1 cellular context compared by ENCODE assay signal in the genomic region with DNA sequence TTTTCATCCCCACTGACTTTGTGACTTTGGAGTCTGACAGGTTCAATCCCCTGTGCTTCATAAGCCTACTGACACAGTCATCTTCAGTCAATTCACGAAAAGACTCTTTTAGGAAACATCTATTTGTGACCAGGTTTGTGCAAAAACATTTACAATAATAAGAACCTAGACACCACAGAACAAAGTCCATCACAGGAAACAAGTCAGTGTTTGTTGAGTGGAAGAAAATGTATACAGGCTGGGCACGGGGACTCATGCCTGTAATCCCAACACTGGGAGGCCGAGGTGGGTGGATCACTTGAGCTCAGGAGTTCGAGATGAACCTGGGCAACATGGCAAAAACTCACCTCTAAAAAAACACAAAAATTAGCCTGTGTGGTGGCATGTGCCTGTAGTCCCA.
TF ChIP-seq lines count a peak whose summit lies in the region.

No MANE protein-coding gene starts in this region.

TF ChIP-seq in HepG2, 621 proteins besides CTCF, POLR2A, EP300 and RAD21 (continued from another document and continues in another):
- TF ChIP-seq, protein P1, sequence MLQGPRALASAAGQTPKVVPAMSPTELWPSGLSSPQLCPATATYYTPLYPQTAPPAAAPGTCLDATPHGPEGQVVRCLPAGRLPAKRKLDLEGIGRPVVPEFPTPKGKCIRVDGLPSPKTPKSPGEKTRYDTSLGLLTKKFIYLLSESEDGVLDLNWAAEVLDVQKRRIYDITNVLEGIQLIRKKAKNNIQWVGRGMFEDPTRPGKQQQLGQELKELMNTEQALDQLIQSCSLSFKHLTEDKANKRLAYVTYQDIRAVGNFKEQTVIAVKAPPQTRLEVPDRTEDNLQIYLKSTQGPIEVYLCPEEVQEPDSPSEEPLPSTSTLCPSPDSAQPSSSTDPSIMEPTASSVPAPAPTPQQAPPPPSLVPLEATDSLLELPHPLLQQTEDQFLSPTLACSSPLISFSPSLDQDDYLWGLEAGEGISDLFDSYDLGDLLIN (CRISPR knock-in tag; IDR thresholded peaks at IDR 0.05; ENCODE audit: borderline replicate concordance) = no peak
- TF ChIP-seq ZNF501 (CRISPR knock-in tag; IDR thresholded peaks at IDR 0.05) (no peak), ZNF136 (CRISPR knock-in tag; IDR thresholded peaks at IDR 0.05; ENCODE audit: low read depth) (no peak), ARID2 (CRISPR knock-in tag; IDR thresholded peaks at IDR 0.05; ENCODE audit: borderline replicate concordance) (no peak), PAF1 (CRISPR knock-in tag; IDR thresholded peaks at IDR 0.05) (no peak), MED8 (CRISPR knock-in tag; IDR thresholded peaks at IDR 0.05; ENCODE audit: insufficient replicate concordance) (no peak), DNMT3B (CRISPR knock-in tag; conservative IDR thresholded peaks at IDR 0.05) (no peak), GTF2F1 (IDR thresholded peaks at IDR 0.05; ENCODE audit: low read length) (no peak), ZNF430 (CRISPR knock-in tag; IDR thresholded peaks at IDR 0.05) (no peak), MEIS2 (CRISPR knock-in tag; IDR thresholded peaks at IDR 0.05) (no peak), AHR (CRISPR knock-in tag; IDR thresholded peaks at IDR 0.05) (no peak), ZC3H13 (CRISPR knock-in tag; IDR thresholded peaks at IDR 0.05) (no peak), ZNF451 (CRISPR knock-in tag; IDR thresholded peaks at IDR 0.05) (no peak), ARHGAP35 (CRISPR knock-in tag; IDR thresholded peaks at IDR 0.05; ENCODE audit: borderline replicate concordance) (no peak), ZBTB38 (CRISPR knock-in tag; IDR thresholded peaks at IDR 0.05) (peak; percentile 42; the same call in 1 of the 2 replicates), ZNF24 (IDR thresholded peaks at IDR 0.05) (no peak), NFATC3 (CRISPR knock-in tag; IDR thresholded peaks at IDR 0.05) (no peak), ZNF143 (CRISPR knock-in tag; IDR thresholded peaks at IDR 0.05) (no peak), ZNF296 (CRISPR knock-in tag; conservative IDR thresholded peaks at IDR 0.05) (no peak), MTA3 (CRISPR knock-in tag; IDR thresholded peaks at IDR 0.05) (no peak), ATF7-NPFF (CRISPR knock-in tag; IDR thresholded peaks at IDR 0.05; ENCODE audit: low read depth) (no peak), DMAP1 (CRISPR knock-in tag; IDR thresholded peaks at IDR 0.05) (no peak), SPEN (CRISPR knock-in tag; IDR thresholded peaks at IDR 0.05; ENCODE audit: low read depth) (peak; percentile 52; the same call in 1 of the 2 replicates)
- TF ChIP-seq, protein P2, sequence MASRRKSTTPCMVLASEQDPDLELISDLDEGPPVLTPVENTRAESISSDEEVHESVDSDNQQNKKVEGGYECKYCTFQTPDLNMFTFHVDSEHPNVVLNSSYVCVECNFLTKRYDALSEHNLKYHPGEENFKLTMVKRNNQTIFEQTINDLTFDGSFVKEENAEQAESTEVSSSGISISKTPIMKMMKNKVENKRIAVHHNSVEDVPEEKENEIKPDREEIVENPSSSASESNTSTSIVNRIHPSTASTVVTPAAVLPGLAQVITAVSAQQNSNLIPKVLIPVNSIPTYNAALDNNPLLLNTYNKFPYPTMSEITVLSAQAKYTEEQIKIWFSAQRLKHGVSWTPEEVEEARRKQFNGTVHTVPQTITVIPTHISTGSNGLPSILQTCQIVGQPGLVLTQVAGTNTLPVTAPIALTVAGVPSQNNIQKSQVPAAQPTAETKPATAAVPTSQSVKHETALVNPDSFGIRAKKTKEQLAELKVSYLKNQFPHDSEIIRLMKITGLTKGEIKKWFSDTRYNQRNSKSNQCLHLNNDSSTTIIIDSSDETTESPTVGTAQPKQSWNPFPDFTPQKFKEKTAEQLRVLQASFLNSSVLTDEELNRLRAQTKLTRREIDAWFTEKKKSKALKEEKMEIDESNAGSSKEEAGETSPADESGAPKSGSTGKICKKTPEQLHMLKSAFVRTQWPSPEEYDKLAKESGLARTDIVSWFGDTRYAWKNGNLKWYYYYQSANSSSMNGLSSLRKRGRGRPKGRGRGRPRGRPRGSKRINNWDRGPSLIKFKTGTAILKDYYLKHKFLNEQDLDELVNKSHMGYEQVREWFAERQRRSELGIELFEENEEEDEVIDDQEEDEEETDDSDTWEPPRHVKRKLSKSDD (CRISPR knock-in tag; IDR thresholded peaks at IDR 0.05; ENCODE audit: low read depth) = no peak
- TF ChIP-seq, protein P3, sequence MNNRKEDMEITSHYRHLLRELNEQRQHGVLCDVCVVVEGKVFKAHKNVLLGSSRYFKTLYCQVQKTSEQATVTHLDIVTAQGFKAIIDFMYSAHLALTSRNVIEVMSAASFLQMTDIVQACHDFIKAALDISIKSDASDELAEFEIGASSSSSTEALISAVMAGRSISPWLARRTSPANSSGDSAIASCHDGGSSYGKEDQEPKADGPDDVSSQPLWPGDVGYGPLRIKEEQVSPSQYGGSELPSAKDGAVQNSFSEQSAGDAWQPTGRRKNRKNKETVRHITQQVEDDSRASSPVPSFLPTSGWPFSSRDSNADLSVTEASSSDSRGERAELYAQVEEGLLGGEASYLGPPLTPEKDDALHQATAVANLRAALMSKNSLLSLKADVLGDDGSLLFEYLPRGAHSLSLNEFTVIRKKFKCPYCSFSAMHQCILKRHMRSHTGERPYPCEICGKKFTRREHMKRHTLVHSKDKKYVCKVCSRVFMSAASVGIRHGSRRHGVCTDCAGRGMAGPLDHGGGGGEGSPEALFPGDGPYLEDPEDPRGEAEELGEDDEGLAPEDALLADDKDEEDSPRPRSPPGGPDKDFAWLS (CRISPR knock-in tag; IDR thresholded peaks at IDR 0.05; ENCODE audit: borderline replicate concordance) = no peak
- TF ChIP-seq, protein P4, sequence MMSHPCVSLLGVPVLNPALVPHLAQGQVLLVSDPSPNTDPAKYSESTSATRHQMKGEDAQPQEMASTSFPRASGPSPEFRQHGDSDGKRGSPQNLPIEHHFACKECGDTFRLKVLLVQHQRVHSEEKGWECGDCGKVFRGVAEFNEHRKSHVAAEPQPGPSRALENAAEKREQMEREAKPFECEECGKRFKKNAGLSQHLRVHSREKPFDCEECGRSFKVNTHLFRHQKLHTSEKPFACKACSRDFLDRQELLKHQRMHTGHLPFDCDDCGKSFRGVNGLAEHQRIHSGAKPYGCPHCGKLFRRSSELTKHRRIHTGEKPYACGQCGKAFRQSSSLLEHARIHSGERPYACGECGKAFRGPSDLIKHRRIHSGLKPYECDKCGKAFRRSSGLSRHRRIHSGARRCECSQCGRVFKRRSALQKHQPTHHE (CRISPR knock-in tag; IDR thresholded peaks at IDR 0.05; ENCODE audit: borderline replicate concordance) = no peak
- TF ChIP-seq, protein P5, sequence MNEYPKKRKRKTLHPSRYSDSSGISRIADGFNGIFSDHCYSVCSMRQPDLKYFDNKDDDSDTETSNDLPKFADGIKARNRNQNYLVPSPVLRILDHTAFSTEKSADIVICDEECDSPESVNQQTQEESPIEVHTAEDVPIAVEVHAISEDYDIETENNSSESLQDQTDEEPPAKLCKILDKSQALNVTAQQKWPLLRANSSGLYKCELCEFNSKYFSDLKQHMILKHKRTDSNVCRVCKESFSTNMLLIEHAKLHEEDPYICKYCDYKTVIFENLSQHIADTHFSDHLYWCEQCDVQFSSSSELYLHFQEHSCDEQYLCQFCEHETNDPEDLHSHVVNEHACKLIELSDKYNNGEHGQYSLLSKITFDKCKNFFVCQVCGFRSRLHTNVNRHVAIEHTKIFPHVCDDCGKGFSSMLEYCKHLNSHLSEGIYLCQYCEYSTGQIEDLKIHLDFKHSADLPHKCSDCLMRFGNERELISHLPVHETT (CRISPR knock-in tag; conservative IDR thresholded peaks at IDR 0.05) = no peak
- TF ChIP-seq, protein P6, sequence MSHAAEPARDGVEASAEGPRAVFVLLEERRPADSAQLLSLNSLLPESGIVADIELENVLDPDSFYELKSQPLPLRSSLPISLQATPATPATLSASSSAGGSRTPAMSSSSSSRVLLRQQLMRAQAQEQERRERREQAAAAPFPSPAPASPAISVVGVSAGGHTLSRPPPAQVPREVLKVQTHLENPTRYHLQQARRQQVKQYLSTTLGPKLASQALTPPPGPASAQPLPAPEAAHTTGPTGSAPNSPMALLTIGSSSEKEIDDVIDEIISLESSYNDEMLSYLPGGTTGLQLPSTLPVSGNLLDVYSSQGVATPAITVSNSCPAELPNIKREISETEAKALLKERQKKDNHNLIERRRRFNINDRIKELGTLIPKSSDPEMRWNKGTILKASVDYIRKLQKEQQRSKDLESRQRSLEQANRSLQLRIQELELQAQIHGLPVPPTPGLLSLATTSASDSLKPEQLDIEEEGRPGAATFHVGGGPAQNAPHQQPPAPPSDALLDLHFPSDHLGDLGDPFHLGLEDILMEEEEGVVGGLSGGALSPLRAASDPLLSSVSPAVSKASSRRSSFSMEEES (CRISPR knock-in tag; IDR thresholded peaks at IDR 0.05) = 0 out of 2 replicates have a peak, but pooled peaks have one; percentile 38
- TF ChIP-seq, protein P7, sequence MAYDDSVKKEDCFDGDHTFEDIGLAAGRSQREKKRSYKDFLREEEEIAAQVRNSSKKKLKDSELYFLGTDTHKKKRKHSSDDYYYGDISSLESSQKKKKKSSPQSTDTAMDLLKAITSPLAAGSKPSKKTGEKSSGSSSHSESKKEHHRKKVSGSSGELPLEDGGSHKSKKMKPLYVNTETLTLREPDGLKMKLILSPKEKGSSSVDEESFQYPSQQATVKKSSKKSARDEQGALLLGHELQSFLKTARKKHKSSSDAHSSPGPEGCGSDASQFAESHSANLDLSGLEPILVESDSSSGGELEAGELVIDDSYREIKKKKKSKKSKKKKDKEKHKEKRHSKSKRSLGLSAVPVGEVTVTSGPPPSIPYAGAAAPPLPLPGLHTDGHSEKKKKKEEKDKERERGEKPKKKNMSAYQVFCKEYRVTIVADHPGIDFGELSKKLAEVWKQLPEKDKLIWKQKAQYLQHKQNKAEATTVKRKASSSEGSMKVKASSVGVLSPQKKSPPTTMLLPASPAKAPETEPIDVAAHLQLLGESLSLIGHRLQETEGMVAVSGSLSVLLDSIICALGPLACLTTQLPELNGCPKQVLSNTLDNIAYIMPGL (CRISPR knock-in tag; IDR thresholded peaks at IDR 0.05; ENCODE audit: borderline replicate concordance in 1 of 2, low read depth in 1 of 2) = no peak
- TF ChIP-seq, protein P8, sequence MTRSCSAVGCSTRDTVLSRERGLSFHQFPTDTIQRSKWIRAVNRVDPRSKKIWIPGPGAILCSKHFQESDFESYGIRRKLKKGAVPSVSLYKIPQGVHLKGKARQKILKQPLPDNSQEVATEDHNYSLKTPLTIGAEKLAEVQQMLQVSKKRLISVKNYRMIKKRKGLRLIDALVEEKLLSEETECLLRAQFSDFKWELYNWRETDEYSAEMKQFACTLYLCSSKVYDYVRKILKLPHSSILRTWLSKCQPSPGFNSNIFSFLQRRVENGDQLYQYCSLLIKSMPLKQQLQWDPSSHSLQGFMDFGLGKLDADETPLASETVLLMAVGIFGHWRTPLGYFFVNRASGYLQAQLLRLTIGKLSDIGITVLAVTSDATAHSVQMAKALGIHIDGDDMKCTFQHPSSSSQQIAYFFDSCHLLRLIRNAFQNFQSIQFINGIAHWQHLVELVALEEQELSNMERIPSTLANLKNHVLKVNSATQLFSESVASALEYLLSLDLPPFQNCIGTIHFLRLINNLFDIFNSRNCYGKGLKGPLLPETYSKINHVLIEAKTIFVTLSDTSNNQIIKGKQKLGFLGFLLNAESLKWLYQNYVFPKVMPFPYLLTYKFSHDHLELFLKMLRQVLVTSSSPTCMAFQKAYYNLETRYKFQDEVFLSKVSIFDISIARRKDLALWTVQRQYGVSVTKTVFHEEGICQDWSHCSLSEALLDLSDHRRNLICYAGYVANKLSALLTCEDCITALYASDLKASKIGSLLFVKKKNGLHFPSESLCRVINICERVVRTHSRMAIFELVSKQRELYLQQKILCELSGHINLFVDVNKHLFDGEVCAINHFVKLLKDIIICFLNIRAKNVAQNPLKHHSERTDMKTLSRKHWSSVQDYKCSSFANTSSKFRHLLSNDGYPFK (CRISPR knock-in tag; IDR thresholded peaks at IDR 0.05; ENCODE audit: borderline replicate concordance) = no peak
- TF ChIP-seq, protein P9, sequence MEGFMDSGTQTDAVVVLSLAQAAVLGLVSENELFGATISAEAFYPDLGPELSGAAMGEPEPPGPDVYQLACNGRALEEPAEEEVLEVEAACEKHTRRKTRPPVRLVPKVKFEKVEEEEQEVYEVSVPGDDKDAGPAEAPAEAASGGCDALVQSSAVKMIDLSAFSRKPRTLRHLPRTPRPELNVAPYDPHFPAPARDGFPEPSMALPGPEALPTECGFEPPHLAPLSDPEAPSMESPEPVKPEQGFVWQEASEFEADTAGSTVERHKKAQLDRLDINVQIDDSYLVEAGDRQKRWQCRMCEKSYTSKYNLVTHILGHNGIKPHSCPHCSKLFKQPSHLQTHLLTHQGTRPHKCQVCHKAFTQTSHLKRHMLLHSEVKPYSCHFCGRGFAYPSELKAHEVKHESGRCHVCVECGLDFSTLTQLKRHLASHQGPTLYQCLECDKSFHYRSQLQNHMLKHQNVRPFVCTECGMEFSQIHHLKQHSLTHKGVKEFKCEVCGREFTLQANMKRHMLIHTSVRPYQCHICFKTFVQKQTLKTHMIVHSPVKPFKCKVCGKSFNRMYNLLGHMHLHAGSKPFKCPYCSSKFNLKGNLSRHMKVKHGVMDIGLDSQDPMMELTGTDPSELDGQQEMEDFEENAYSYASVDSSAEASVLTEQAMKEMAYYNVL (CRISPR knock-in tag; IDR thresholded peaks at IDR 0.05; ENCODE audit: borderline replicate concordance) = 0 out of 2 replicates have a peak, but pooled peaks have one; percentile 56
- TF ChIP-seq, protein P10, sequence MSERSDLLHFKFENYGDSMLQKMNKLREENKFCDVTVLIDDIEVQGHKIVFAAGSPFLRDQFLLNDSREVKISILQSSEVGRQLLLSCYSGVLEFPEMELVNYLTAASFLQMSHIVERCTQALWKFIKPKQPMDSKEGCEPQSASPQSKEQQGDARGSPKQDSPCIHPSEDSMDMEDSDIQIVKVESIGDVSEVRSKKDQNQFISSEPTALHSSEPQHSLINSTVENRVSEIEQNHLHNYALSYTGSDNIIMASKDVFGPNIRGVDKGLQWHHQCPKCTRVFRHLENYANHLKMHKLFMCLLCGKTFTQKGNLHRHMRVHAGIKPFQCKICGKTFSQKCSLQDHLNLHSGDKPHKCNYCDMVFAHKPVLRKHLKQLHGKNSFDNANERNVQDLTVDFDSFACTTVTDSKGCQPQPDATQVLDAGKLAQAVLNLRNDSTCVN (CRISPR knock-in tag; IDR thresholded peaks at IDR 0.05; ENCODE audit: borderline replicate concordance) = no peak
- TF ChIP-seq, protein P11, sequence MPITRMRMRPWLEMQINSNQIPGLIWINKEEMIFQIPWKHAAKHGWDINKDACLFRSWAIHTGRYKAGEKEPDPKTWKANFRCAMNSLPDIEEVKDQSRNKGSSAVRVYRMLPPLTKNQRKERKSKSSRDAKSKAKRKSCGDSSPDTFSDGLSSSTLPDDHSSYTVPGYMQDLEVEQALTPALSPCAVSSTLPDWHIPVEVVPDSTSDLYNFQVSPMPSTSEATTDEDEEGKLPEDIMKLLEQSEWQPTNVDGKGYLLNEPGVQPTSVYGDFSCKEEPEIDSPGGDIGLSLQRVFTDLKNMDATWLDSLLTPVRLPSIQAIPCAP (CRISPR knock-in tag; IDR thresholded peaks at IDR 0.05; ENCODE audit: low read depth) = no peak
